ENCODE assay signal across 31 cellular contexts in the genomic region with DNA sequence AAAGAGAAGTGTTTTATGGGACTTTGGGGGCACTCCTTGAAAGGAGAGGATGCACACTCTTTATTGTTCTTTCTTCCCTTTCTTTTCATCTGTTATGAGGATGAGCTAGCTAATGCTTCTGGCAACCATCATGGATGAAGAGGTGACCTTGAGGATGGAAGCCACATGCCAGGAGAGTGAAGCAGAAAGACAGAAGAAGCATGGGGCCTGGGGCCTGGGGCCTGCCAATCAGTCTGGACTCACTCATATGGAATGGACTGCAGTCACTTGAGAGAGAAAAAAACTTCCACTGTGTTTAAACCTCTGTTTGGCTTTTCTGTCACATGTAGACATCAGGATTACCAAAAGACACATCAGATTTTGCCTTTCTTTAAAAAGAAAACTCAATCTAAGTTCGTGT.
"Had no signal": no experiment of that assay in that cellular context is flagged by ENCODE, and none has a peak within 500 bp of the region (broad histone marks: within the 10 kb centered on the region; RNA-seq: fewer than 3 reads in every experiment).

No MANE protein-coding gene starts in this region.

- DNase-seq: activated CD4-positive, alpha-beta T cell treated with anti-CD3 and anti-CD28 coated beads, Interleukin-2, amount 10 ng/mL, durations not matched to agents 24 days and 14 days; activated CD4-positive, alpha-beta T cell treated with anti-CD3 and anti-CD28 coated beads, Interleukin-2, amount 50 U/mL, for 4 hours; activated CD8-positive, alpha-beta T cell treated with anti-CD3 and anti-CD28 coated beads for 36 hours; activated gamma-delta T cell treated with Interleukin-2 at 50 U/mL for 16 hours; activated naive CD4-positive, alpha-beta T cell treated with anti-CD3 and anti-CD28 coated beads, Interleukin-2, amount 50 U/mL, for 16 hours; activated naive CD8-positive, alpha-beta T cell treated with anti-CD3 and anti-CD28 coated beads, Interleukin-2, amount 10 ng/mL, durations not matched to agents 7 days and 5 days; activated T-cell treated with anti-CD3 and anti-CD28 coated beads, Interleukin-2, amount 50 U/mL, for 4 hours; adrenal gland; brain microvascular endothelial cell; central memory CD4-positive, alpha-beta T cell; MM.1S; NCI-H1092 treated with DMSO at 0.1 percent for 48 hours; NCI-H1417; NCI-H146; NCI-H187; NCI-H2029 treated with DMSO at 0.1 percent for 48 hours; NCI-H2107; NCI-H2171; NCI-H510A; NCI-H526; NCI-H748 treated with DMSO at 0.1 percent for 48 hours; PC-9; SIG-M5 had no signal

- H3K4me3 Mint-ChIP-seq: activated CD4-positive, alpha-beta T cell treated with anti-CD3 and anti-CD28 coated beads, Interleukin-2, amount 10 ng/mL, durations not matched to agents 24 days and 14 days; activated CD8-positive, alpha-beta T cell treated with anti-CD3 and anti-CD28 coated beads for 36 hours; activated naive CD8-positive, alpha-beta T cell treated with anti-CD3 and anti-CD28 coated beads, Interleukin-2, amount 10 ng/mL, durations not matched to agents 7 days and 5 days; activated T-cell treated with anti-CD3 and anti-CD28 coated beads, Interleukin-2, amount 50 U/mL, for 4 hours; activated T-helper 1 cell treated with anti-CD3 and anti-CD28 coated beads, Interleukin-12 subunit alpha, Interleukin-12 subunit beta, Interleukin-2, Interleukin-4 antibody, amounts not matched to agents 30 ng/mL and 10 ng/mL and 1 ng/mL, durations not matched to agents 14 hours and 24 hours and 36 hours; T-helper 1 cell treated with Interleukin-12 subunit alpha and Interleukin-12 subunit beta and Interleukin-4 antibody, amounts not matched to agents 30 μg/mL and 1 μg/mL, for 36 hours; T-helper 2 cell treated with Interferon-gamma antibody and Interleukin-4, amounts not matched to agents 5 μg/mL and 100 μg/mL, for 36 hours had no signal

- H3K27me3 ChIP-seq: adrenal gland, brain microvascular endothelial cell had no signal

- H3K9me3 Mint-ChIP-seq: activated CD4-positive, alpha-beta T cell treated with anti-CD3 and anti-CD28 coated beads, Interleukin-2, amount 10 ng/mL, durations not matched to agents 24 days and 14 days; activated CD8-positive, alpha-beta T cell treated with anti-CD3 and anti-CD28 coated beads for 36 hours; activated naive CD8-positive, alpha-beta T cell treated with anti-CD3 and anti-CD28 coated beads, Interleukin-2, amount 10 ng/mL, durations not matched to agents 7 days and 5 days; activated T-cell treated with anti-CD3 and anti-CD28 coated beads, Interleukin-2, amount 50 U/mL, for 4 hours; activated T-helper 1 cell treated with anti-CD3 and anti-CD28 coated beads, Interleukin-12 subunit alpha, Interleukin-12 subunit beta, Interleukin-2, Interleukin-4 antibody, amounts not matched to agents 30 ng/mL and 10 ng/mL and 1 ng/mL, durations not matched to agents 14 hours and 24 hours and 36 hours; T-helper 1 cell treated with Interleukin-12 subunit alpha and Interleukin-12 subunit beta and Interleukin-4 antibody, amounts not matched to agents 30 μg/mL and 1 μg/mL, for 36 hours; T-helper 2 cell treated with Interferon-gamma antibody and Interleukin-4, amounts not matched to agents 5 μg/mL and 100 μg/mL, for 36 hours had no signal

- H2AFZ ChIP-seq: PC-9 had no signal

- H3K27ac Mint-ChIP-seq: activated CD4-positive, alpha-beta T cell treated with anti-CD3 and anti-CD28 coated beads, Interleukin-2, amount 10 ng/mL, durations not matched to agents 24 days and 14 days; activated CD8-positive, alpha-beta T cell treated with anti-CD3 and anti-CD28 coated beads for 36 hours; activated naive CD8-positive, alpha-beta T cell treated with anti-CD3 and anti-CD28 coated beads, Interleukin-2, amount 10 ng/mL, durations not matched to agents 7 days and 5 days; activated T-helper 1 cell treated with anti-CD3 and anti-CD28 coated beads, Interleukin-12 subunit alpha, Interleukin-12 subunit beta, Interleukin-2, Interleukin-4 antibody, amounts not matched to agents 30 ng/mL and 10 ng/mL and 1 ng/mL, durations not matched to agents 14 hours and 24 hours and 36 hours; T-helper 1 cell treated with Interleukin-12 subunit alpha and Interleukin-12 subunit beta and Interleukin-4 antibody, amounts not matched to agents 30 μg/mL and 1 μg/mL, for 36 hours; T-helper 2 cell treated with Interferon-gamma antibody and Interleukin-4, amounts not matched to agents 5 μg/mL and 100 μg/mL, for 36 hours had no signal

- H3K36me3 ChIP-seq: adrenal gland, brain microvascular endothelial cell had no signal

- FAIRE-seq: RCC 7860, TTC549 had no signal

- H3K4me3 ChIP-seq: adrenal gland, PC-9 had no signal

- H3K27me3 Mint-ChIP-seq: activated CD4-positive, alpha-beta T cell treated with anti-CD3 and anti-CD28 coated beads, Interleukin-2, amount 10 ng/mL, durations not matched to agents 24 days and 14 days; activated CD8-positive, alpha-beta T cell treated with anti-CD3 and anti-CD28 coated beads for 36 hours; activated naive CD8-positive, alpha-beta T cell treated with anti-CD3 and anti-CD28 coated beads, Interleukin-2, amount 10 ng/mL, durations not matched to agents 7 days and 5 days had no signal

- ATAC-seq: activated CD8-positive, alpha-beta T cell treated with anti-CD3 and anti-CD28 coated beads for 36 hours; activated T-cell treated with anti-CD3 and anti-CD28 coated beads, Interleukin-2, amount 50 U/mL, for 4 hours; Right ventricle myocardium inferior had no signal

- H3K9me3 ChIP-seq: adrenal gland had no signal

- H3K4me2 ChIP-seq: KMS-11, PC-9 had no signal

- H3K9ac ChIP-seq: KMS-11 had no signal

- H3K27ac ChIP-seq: adrenal gland, brain microvascular endothelial cell, KMS-11, PC-9, RWPE1 had no signal
